In genomic region chr19:38702278-38702677, GRCh38 we compare ENCODE assay signal across 12 cellular contexts. TPM values are rescaled to one million over a fixed set of nuclear protein-coding genes. Genes with fewer than 3 reads are reported as not detected.
A peak's percentile ranks its signal among the peaks of the same experiment; 100 is the strongest.
DNase-seq lines count a peak whose midpoint lies in the region; ATAC-seq and TF ChIP-seq lines count a peak whose summit lies in the region.
"Had no signal": no experiment of that assay in that cellular context is flagged by ENCODE, and none has a peak within 500 bp of the region (broad histone marks: within the 10 kb centered on the region; RNA-seq: fewer than 3 reads in every experiment).

No MANE protein-coding gene starts in this region.

- H3K4me3 ChIP-seq in lower lobe of right lung (no peak overlapping the region), suprapubic skin (no peak overlapping the region)
- no peak overlapping the region for H3K4me3 ChIP-seq in effector memory CD4-positive, alpha-beta T cell (ENCODE audit: insufficient read depth, low read depth, low read length, poor library complexity, severe bottlenecking)

- TF ChIP-seq POLR2A in suprapubic skin (IDR thresholded peaks at IDR 0.05) = no peak

- H3K27ac ChIP-seq in caudate nucleus (ENCODE audit: low read depth, low read length) (peak overlapping the region; percentile 75), lower lobe of right lung (peak overlapping the region; percentile 64), suprapubic skin (peak overlapping the region; percentile 84)
- H3K27ac ChIP-seq in effector memory CD4-positive, alpha-beta T cell (ENCODE audit: insufficient read depth, low read length, poor library complexity, severe bottlenecking) = no peak overlapping the region

- H3K4me1 ChIP-seq in lower lobe of right lung (peaks cover 73% of the 10 kb centered on the region), suprapubic skin (peaks cover 59% of the 10 kb centered on the region)
- H3K4me1 ChIP-seq in effector memory CD4-positive, alpha-beta T cell (ENCODE audit: control insufficient read depth, insufficient read depth, low read length, poor library complexity, severe bottlenecking) = peaks cover 8% of the 10 kb centered on the region

- TF ChIP-seq CTCF in lower lobe of right lung (IDR thresholded peaks at IDR 0.05) (no peak), suprapubic skin (IDR thresholded peaks at IDR 0.05) (no peak)

- DNase-seq in LHCN-M2 (ENCODE audit: low read depth) = peak; percentile 68
- DNase-seq in caudate nucleus (lab: John Stamatoyannopoulos, UW) = peak in 1 of 61 donors; percentile 13
- no peak for DNase-seq in lower lobe of right lung
- DNase-seq in suprapubic skin (ENCODE audit: low spot score in 2 of 2) = no peak
- no peak for DNase-seq in effector memory CD4-positive, alpha-beta T cell
- DNase-seq: activated B cell treated with CpG ODN at 0.5 μM for 24 hours; activated CD8-positive, alpha-beta memory T cell treated with anti-CD3 and anti-CD28 coated beads, Interleukin-2, amount 10 ng/mL, durations not matched to agents 7 days and 5 days; CD4-positive, alpha-beta memory T cell; stimulated activated CD8-positive, alpha-beta memory T cell treated with anti-CD3 and anti-CD28 coated beads, Interleukin-4, amount 100 ng/mL, for 48 hours had no signal

- WGBS in suprapubic skin = 73% methylated on average over 14 of the region's 14 CpGs

- no peak for TF ChIP-seq EP300 in suprapubic skin (IDR thresholded peaks at IDR 0.05)

- H3K27me3 ChIP-seq in lower lobe of right lung (ENCODE audit: low read depth) (no peaks in the 10 kb centered on the region), suprapubic skin (no peaks in the 10 kb centered on the region)
- H3K27me3 ChIP-seq in effector memory CD4-positive, alpha-beta T cell (replicated peaks; ENCODE audit: control insufficient read depth, insufficient read depth, low read length, poor library complexity, severe bottlenecking) = no peaks in the 10 kb centered on the region

- peaks cover 78% of the 10 kb centered on the region for H3K36me3 ChIP-seq in lower lobe of right lung
- peaks cover 67% of the 10 kb centered on the region for H3K36me3 ChIP-seq in suprapubic skin
- H3K36me3 ChIP-seq in effector memory CD4-positive, alpha-beta T cell (ENCODE audit: control insufficient read depth, insufficient read depth, low read length) = peaks cover 64% of the 10 kb centered on the region

- intact Hi-C loops in lower lobe of right lung (cut with DNase I) = no loop called here

- H3K9me3 ChIP-seq in lower lobe of right lung (no peaks in the 10 kb centered on the region), suprapubic skin (no peaks in the 10 kb centered on the region)
- no peaks in the 10 kb centered on the region for H3K9me3 ChIP-seq in effector memory CD4-positive, alpha-beta T cell (ENCODE audit: control insufficient read depth, low read length)

- ATAC-seq in lower lobe of right lung (no peak), HG02623 (IDR thresholded peaks at IDR 0.05; ENCODE audit: unreplicated experiment) (no peak), HG03135 (IDR thresholded peaks at IDR 0.05; ENCODE audit: unreplicated experiment) (no peak), GM18909 (IDR thresholded peaks at IDR 0.05; ENCODE audit: poor library complexity, unreplicated experiment) (no peak)
- ATAC-seq: activated CD8-positive, alpha-beta memory T cell treated with anti-CD3 and anti-CD28 coated beads, Interleukin-2, amount 10 ng/mL, durations not matched to agents 7 days and 5 days had no signal

RNA-seq across cellular contexts. Expression of gene CAPN12, which starts 42.0 kb away (rescaled TPM):
- total RNA-seq in LHCN-M2 (2014; rRNA removed) = not detected in 2 replicates
- polyA plus RNA-seq in LHCN-M2 (2012) = 0.09 TPM
- 18.2 TPM for total RNA-seq in lower lobe of right lung
- 10 to 100 TPM in 3 of 4 donors, 1 to 10 TPM in 1; 8.0 to 31.3 (median 15.7) TPM for total RNA-seq in suprapubic skin

RNA-seq across cellular contexts. Expression of gene ACTN4, which starts 54.8 kb away (rescaled TPM):
- total RNA-seq in LHCN-M2 (2014; rRNA removed) = 451 and 519 TPM in 2 replicates
- polyA plus RNA-seq in LHCN-M2 (2012) = 1,228 TPM
- total RNA-seq in lower lobe of right lung = 454 TPM
- 100 to 1,000 TPM; 475 to 520 (median 507) TPM for total RNA-seq in suprapubic skin
